In the genomic region with DNA sequence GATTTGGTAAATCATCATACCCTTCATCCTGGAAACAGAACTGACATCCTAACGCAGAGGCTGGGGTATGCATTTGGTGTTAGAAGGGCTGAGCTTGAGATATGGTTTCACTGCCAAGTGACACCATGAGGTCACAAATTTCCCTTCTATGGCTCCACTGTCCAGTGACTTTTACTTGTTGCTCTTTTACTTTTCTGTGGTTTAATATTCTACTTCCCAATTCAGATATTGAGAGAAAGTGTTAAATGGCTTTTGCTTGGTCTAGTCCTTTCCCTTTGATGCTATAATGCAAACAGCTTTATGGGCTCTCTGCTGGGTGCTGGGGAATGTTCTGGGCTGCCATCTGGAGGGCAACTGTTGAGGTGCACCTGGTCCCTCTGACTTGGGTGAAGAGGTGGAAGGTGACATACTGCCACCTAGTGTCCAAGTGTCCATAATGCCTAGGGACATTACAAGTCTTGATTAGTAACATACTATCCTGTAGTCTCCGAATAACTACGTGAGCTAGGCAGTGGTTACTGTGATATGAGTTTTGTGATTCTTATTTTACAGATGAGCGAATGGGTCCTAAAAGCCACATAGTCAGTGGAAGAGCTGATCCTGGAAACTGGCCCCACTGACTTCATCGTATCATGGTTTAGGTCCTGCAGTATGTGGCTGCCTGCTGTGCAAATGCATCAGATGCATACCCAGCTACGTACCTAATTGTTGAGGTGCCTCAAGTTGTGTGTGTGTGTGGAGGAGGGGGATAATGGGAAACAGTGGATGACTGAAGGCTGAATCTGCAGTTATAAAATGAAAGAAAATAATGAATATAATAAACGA, we compare ENCODE assay signal across 8 cellular contexts.
A peak's percentile ranks its signal among the peaks of the same experiment; 100 is the strongest.
DNase-seq lines count a peak whose midpoint lies in the region; ATAC-seq and TF ChIP-seq lines count a peak whose summit lies in the region.

No MANE protein-coding gene starts in this region.

- no peaks in the 10 kb centered on the region for H3K4me1 ChIP-seq in trophoblast cell (ENCODE audit: control insufficient read depth in 1 of 2, insufficient read depth in 2 of 2, low read length in 2 of 2)

- H4K91ac ChIP-seq in trophoblast cell (ENCODE audit: low read depth, low read length), result peak overlapping the region; percentile 70

- no peak overlapping the region for H3K4ac ChIP-seq in trophoblast cell (ENCODE audit: low read depth, low read length)

- H3K18ac ChIP-seq in trophoblast cell (ENCODE audit: low read length), result no peak overlapping the region

- H3K27ac ChIP-seq in trophoblast cell (ENCODE audit: low read depth, low read length), result no peak overlapping the region

- peak; percentile 99 for TF ChIP-seq CTCF in GM12801 (IDR thresholded peaks at IDR 0.05; ENCODE audit: extremely low read depth, insufficient read length)
- peak; percentile 100 for TF ChIP-seq CTCF in NB4 (IDR thresholded peaks at IDR 0.05; ENCODE audit: low read depth, low read length)

- no peak overlapping the region for H2BK12ac ChIP-seq in trophoblast cell (ENCODE audit: low read length)

- no peaks in the 10 kb centered on the region for H3K79me2 ChIP-seq in trophoblast cell (ENCODE audit: control insufficient read depth, insufficient read depth, low read length, poor library complexity)

- no peak overlapping the region for H3K4me2 ChIP-seq in trophoblast cell (ENCODE audit: low read length)

- no peaks in the 10 kb centered on the region for H3K27me3 ChIP-seq in trophoblast cell (ENCODE audit: insufficient read depth, low read length)

- H3K4me3 ChIP-seq in NB4 (ENCODE audit: low read depth, low read length) (no peak overlapping the region), trophoblast cell (ENCODE audit: low read depth, low read length) (no peak overlapping the region)

- peak; percentile 87 for ATAC-seq in HG02588 (IDR thresholded peaks at IDR 0.05; ENCODE audit: unreplicated experiment)

- H3K36me3 ChIP-seq in trophoblast cell (ENCODE audit: control insufficient read depth in 1 of 2, insufficient read depth in 2 of 2, low read length in 2 of 2), result no peaks in the 10 kb centered on the region

- H2BK5ac ChIP-seq in trophoblast cell (ENCODE audit: low read depth, low read length, poor library complexity), result no peak overlapping the region

- no peak overlapping the region for H2AFZ ChIP-seq in trophoblast cell (ENCODE audit: insufficient read depth, low read length, poor library complexity)

- H2BK120ac ChIP-seq in trophoblast cell (ENCODE audit: insufficient read depth, low read length, poor library complexity), result peak overlapping the region; percentile 52

- H4K12ac ChIP-seq in trophoblast cell (ENCODE audit: low read depth, low read length), result no peak overlapping the region

- no peak overlapping the region for H2AK5ac ChIP-seq in trophoblast cell (ENCODE audit: low read length)

- peaks cover 14% of the 10 kb centered on the region for H3K79me1 ChIP-seq in trophoblast cell (ENCODE audit: low read length)

- no peak for TF ChIP-seq POLR2A in NB4 (IDR thresholded peaks at IDR 0.05; ENCODE audit: extremely low read depth, insufficient read length)

- no peak overlapping the region for H3K23ac ChIP-seq in trophoblast cell (ENCODE audit: low read length)

- no peaks in the 10 kb centered on the region for H3K9me3 ChIP-seq in trophoblast cell (ENCODE audit: insufficient read depth, low read depth, low read length)

- H3K9ac ChIP-seq in trophoblast cell (ENCODE audit: low read length), result no peak overlapping the region

- no CpG with 5 or more reads among the region's 7 CpGs for WGBS in trophoblast cell (ENCODE audit: extremely low coverage, insufficient coverage, insufficient read length)

- peak; percentile 93 for DNase-seq in NB4 (ENCODE audit: low read depth)
- DNase-seq in SIG-M5 treated with dmso at 0.1 percent for 504 hours (lab: John Stamatoyannopoulos, UW; ENCODE audit: unreplicated experiment), result peak; percentile 85
- peak; percentile 91 for DNase-seq in activated effector memory CD4-positive, alpha-beta T cell treated with anti-CD3 and anti-CD28 coated beads, Interleukin-2, amount 50 U/mL, for 16 hours
- peak; percentile 87 for DNase-seq in globus pallidus (ENCODE audit: low spot score)
- DNase-seq in trophoblast cell, result peak; percentile 80 to 92
- DNase-seq in ureter (ENCODE audit: low spot score), result peak; percentile 91

- H3K14ac ChIP-seq in trophoblast cell (ENCODE audit: low read length), result peak overlapping the region; percentile 34

- peak overlapping the region; percentile 44 for H4K8ac ChIP-seq in trophoblast cell (ENCODE audit: low read depth, low read length)
